Comparison of ENCODE assay signal across 9 cellular contexts in genomic region chr10:12419279-12419847, GRCh38.
A peak's percentile ranks its signal among the peaks of the same experiment; 100 is the strongest.
DNase-seq lines count a peak whose midpoint lies in the region; ATAC-seq and TF ChIP-seq lines count a peak whose summit lies in the region.
"Had no signal": no experiment of that assay in that cellular context is flagged by ENCODE, and none has a peak within 500 bp of the region (broad histone marks: within the 10 kb centered on the region; RNA-seq: fewer than 3 reads in every experiment).

No MANE protein-coding gene starts in this region.

- no peaks in the 10 kb centered on the region for H3K36me3 ChIP-seq in body of pancreas (replicated peaks in 1 of 2; ENCODE audit: insufficient read depth in 1 of 2, low read depth in 2 of 2)
- no peaks in the 10 kb centered on the region for H3K36me3 ChIP-seq in stomach
- H3K36me3 ChIP-seq in Karpas-422 (ENCODE audit: insufficient read depth, low read length): no peaks in the 10 kb centered on the region
- H3K36me3 ChIP-seq: lower lobe of right lung had no signal

- no peaks in the 10 kb centered on the region for H3K9me2 ChIP-seq in Karpas-422 (replicated peaks; ENCODE audit: insufficient read depth, low read length)

- H3K4me3 ChIP-seq in body of pancreas: no peak overlapping the region
- H3K4me3 ChIP-seq in stomach: no peak overlapping the region
- no peak overlapping the region for H3K4me3 ChIP-seq in Karpas-422 (ENCODE audit: low read length)
- H3K4me3 ChIP-seq: lower lobe of right lung had no signal

- DNase-seq in EL: peak; percentile 78
- DNase-seq in T-helper 9 cell: peak; percentile 26
- DNase-seq in body of pancreas: peak in 2 of 4 donors; percentile 15 to 50
- DNase-seq in pulmonary artery endothelial cell (ENCODE audit: low read depth, low spot score): peak; percentile 27
- DNase-seq in stomach: no peak
- no peak for DNase-seq in Karpas-422
- DNase-seq: lower lobe of right lung had no signal

- H3K9ac ChIP-seq in Karpas-422 (ENCODE audit: low read length): no peak overlapping the region

- WGBS in body of pancreas, 2 donors: 73 to 78% methylated on average over 9 of the region's 9 CpGs
- WGBS in stomach, 5 donors: 52 to 69% (median 63%) methylated on average over 9 of the region's 9 CpGs

- no peak overlapping the region for H3K4me2 ChIP-seq in Karpas-422 (ENCODE audit: low read depth, low read length, poor library complexity, severe bottlenecking)

- H3K9me3 ChIP-seq in body of pancreas: no peaks in the 10 kb centered on the region
- H3K9me3 ChIP-seq in stomach: no peaks in the 10 kb centered on the region
- no peaks in the 10 kb centered on the region for H3K9me3 ChIP-seq in Karpas-422 (ENCODE audit: low read length)
- H3K9me3 ChIP-seq: lower lobe of right lung had no signal

- H3K27ac ChIP-seq in body of pancreas (no peak overlapping the region), stomach (peak overlapping the region in 2 of 5 donors; percentile 47 to 67), Karpas-422 (ENCODE audit: low read length) (no peak overlapping the region)
- H3K27ac ChIP-seq: lower lobe of right lung had no signal

- no peaks in the 10 kb centered on the region for H3K79me2 ChIP-seq in Karpas-422 (ENCODE audit: low read length)

- intact Hi-C loops in body of pancreas (cut with DNase I): no loop called here
- intact Hi-C loops in stomach (cut with DNase I; ENCODE audit: low total_unique reads): no loop called here

- TF ChIP-seq EP300 in stomach (IDR thresholded peaks at IDR 0.05): no peak

- ATAC-seq in body of pancreas (peak; percentile 43), HG03378 (IDR thresholded peaks at IDR 0.05; ENCODE audit: unreplicated experiment) (no peak), HG02610 (IDR thresholded peaks at IDR 0.05; ENCODE audit: unreplicated experiment) (no peak)

- no peak overlapping the region for H2AFZ ChIP-seq in Karpas-422 (ENCODE audit: low read length)

- no peaks in the 10 kb centered on the region for H4K20me1 ChIP-seq in Karpas-422 (ENCODE audit: insufficient read depth, low read depth, low read length)

- H3K4me1 ChIP-seq in body of pancreas (peaks cover 24% of the 10 kb centered on the region), stomach (peaks cover 0 to 20% (median 13%) of the 10 kb centered on the region in 4 donors), Karpas-422 (ENCODE audit: low read length) (no peaks in the 10 kb centered on the region)

- TF ChIP-seq POLR2A in body of pancreas (IDR thresholded peaks at IDR 0.05) (no peak), stomach (IDR thresholded peaks at IDR 0.05) (no peak)

- no peak for TF ChIP-seq CTCF in body of pancreas (IDR thresholded peaks at IDR 0.05)
- TF ChIP-seq CTCF in stomach (IDR thresholded peaks at IDR 0.05): no peak

- no peaks in the 10 kb centered on the region for H3K27me3 ChIP-seq in body of pancreas
- no peaks in the 10 kb centered on the region for H3K27me3 ChIP-seq in stomach
- H3K27me3 ChIP-seq in Karpas-422 (ENCODE audit: low read length): no peaks in the 10 kb centered on the region

Comparison
In these comparisons a context has a peak if more than half of its experiments do, and no peak if none do; other contexts are left out.
1. DNase-seq: peak in EL (single experiment), T-helper 9 cell (single experiment) and pulmonary artery endothelial cell (single experiment); none in stomach (single experiment) and Karpas-422 (single experiment).